In the genomic region with DNA sequence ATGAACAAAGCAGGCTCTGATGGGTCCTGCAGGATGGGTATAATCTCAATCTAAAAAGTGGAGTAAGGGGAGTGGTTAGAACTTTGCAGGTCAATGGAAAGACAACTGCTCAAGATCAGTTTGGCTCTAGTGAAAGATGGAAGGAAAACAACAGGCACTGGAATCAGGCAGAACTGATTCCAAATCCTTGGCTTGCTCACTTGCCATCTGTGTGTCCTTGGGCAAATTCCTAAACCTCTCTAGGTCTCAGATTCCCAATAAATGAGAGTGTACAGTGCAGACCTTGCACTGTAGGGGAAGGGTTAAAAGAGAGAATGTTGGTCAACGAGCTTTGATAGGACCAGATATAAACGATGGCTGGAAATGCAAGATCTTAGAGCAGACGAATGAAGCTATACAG, we compare ENCODE assay signal across 8 cellular contexts.
"Had no signal": no experiment of that assay in that cellular context is flagged by ENCODE, and none has a peak within 500 bp of the region (broad histone marks: within the 10 kb centered on the region; RNA-seq: fewer than 3 reads in every experiment).

No MANE protein-coding gene starts in this region.

- H3K4me3 Mint-ChIP-seq: HFFc6 had no signal

- H3K27ac Mint-ChIP-seq: HFFc6 had no signal

- DNase-seq: GM23248, GOT3, H7, HFFc6, IMR-90, KG1 had no signal

- ATAC-seq: HCT116, K562 had no signal
